ENCODE assay signal across 10 cellular contexts in the genomic region with DNA sequence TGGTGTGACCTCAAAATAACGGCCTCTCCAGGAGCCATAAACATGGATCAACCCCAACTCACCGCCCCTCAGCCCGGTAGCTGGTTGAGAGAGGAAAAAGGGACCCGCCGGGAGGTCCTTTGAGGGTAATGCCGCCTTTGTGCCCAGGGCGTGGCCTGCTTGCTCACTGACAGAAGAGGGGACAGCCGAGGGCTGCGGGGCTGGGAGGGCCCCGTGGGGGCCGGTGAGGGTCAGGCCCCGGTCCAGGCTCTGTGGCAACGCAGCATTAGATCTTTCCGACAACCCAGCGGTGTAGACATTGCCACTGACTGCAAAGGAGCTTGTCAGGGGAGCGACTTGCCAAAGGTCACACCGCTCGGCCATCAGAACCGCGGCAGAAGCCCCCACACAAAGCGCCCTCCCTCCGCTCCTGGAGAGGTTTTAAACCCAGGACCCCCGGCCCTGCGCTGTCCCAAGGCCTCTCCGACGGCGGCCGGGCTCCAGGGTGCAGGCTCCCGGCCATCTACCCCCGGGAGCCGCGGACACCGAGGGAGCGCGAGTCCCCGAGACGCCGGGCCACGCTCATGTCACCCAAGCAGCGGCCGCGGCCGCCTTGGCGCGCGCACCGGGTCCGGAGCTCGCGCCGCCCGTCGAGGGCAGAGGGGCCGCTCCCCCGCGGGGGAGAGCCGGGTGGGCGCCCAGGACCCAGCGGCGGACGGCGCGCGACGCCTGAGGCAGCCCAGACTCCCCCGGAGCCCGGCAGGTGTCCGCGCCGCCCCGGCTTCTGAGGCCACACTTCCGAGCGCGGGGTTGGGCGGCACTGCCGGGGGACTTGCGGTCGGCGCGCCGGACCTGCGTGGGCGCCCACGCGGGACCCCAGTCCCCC. TPM values are rescaled to one million over a fixed set of nuclear protein-coding genes. Genes with fewer than 3 reads are reported as not detected.
A peak's percentile ranks its signal among the peaks of the same experiment; 100 is the strongest.
DNase-seq lines count a peak whose midpoint lies in the region; ATAC-seq and TF ChIP-seq lines count a peak whose summit lies in the region.
"Had no signal": no experiment of that assay in that cellular context is flagged by ENCODE, and none has a peak within 500 bp of the region (broad histone marks: within the 10 kb centered on the region; RNA-seq: fewer than 3 reads in every experiment).

No MANE protein-coding gene starts in this region.

- no peaks in the 10 kb centered on the region for H3K9me3 ChIP-seq in heart left ventricle
- no peaks in the 10 kb centered on the region for H3K9me3 ChIP-seq in mucosa of rectum (ENCODE audit: control insufficient read depth in 2 of 2, low read length in 2 of 2)
- H3K9me3 ChIP-seq in mesenchymal stem cell (ENCODE audit: control insufficient read depth, low read length) = no peaks in the 10 kb centered on the region

- H4K8ac ChIP-seq in mesenchymal stem cell (ENCODE audit: low read length) = no peak overlapping the region

- H3K14ac ChIP-seq in mesenchymal stem cell (ENCODE audit: low read length in 2 of 2) = peak overlapping the region in 1 of 2 experiments; percentile 15

- H3K4me1 ChIP-seq in heart left ventricle (peaks cover 0 to 22% (median 3%) of the 10 kb centered on the region in 12 donors), mucosa of rectum (ENCODE audit: control insufficient read depth in 2 of 2, insufficient read depth in 2 of 2, low read length in 2 of 2) (peaks cover 0 to 9% of the 10 kb centered on the region in 2 donors), mesenchymal stem cell (ENCODE audit: control insufficient read depth, insufficient read depth, low read depth, low read length) (peaks cover 12% of the 10 kb centered on the region)

- peaks cover 0 to 6% (median 3%) of the 10 kb centered on the region in 4 donors for H3K4me1 Mint-ChIP-seq in naive thymus-derived CD8-positive, alpha-beta T cell

- no peaks in the 10 kb centered on the region for H3K79me1 ChIP-seq in mesenchymal stem cell (replicated peaks; ENCODE audit: low read length, poor library complexity, severe bottlenecking)

- H3K27me3 Mint-ChIP-seq in naive thymus-derived CD8-positive, alpha-beta T cell = peaks cover 29 to 61% (median 43%) of the 10 kb centered on the region in 5 donors

- no peak overlapping the region for H2AFZ ChIP-seq in mesenchymal stem cell (ENCODE audit: low read depth, low read length)

- no peak overlapping the region for H3K4me2 ChIP-seq in mesenchymal stem cell (ENCODE audit: low read length, poor library complexity, severe bottlenecking)

- H2BK15ac ChIP-seq in mesenchymal stem cell (ENCODE audit: low read depth, poor library complexity, severe bottlenecking) = no peak overlapping the region

- peaks cover 0 to 7% (median 0%) of the 10 kb centered on the region in 9 donors for H3K9me3 Mint-ChIP-seq in naive thymus-derived CD8-positive, alpha-beta T cell
- H3K9me3 Mint-ChIP-seq: CD4-positive, alpha-beta T cell had no signal

- intact Hi-C loops in heart left ventricle (cut with DNase I) = loop anchor here in 3 of 10 donors (5.0 to 10.0 kb wide), 3 partner anchors 41 to 126 kb away; no protein-coding TSS in a partner anchor
- intact Hi-C loops in Right ventricle myocardium inferior (cut with DNase I) = loop anchor here (5.0 kb wide), 1 partner anchor 36 kb away; no protein-coding TSS in a partner anchor

- H2BK120ac ChIP-seq in mesenchymal stem cell (ENCODE audit: low read depth, low read length) = no peak overlapping the region

- POLR2A ChIA-PET in naive thymus-derived CD8-positive, alpha-beta T cell (lab: Charles Lee) = no interaction called here

- H4K91ac ChIP-seq in mesenchymal stem cell (ENCODE audit: low read length) = no peak overlapping the region

- TF ChIP-seq CTCF in heart left ventricle (IDR thresholded peaks at IDR 0.05) (no peak), coronary artery (IDR thresholded peaks at IDR 0.05) (no peak)

- peak overlapping the region in 1 of 2 experiments; percentile 64 for H3K23ac ChIP-seq in mesenchymal stem cell (ENCODE audit: low read length in 2 of 2)

- H2AK5ac ChIP-seq in mesenchymal stem cell (ENCODE audit: low read length, severe bottlenecking) = no peak overlapping the region

- WGBS in heart left ventricle, 4 donors = 11 to 28% (median 12%) methylated on average over 30 to 85 of the region's 85 CpGs
- WGBS in mesenchymal stem cell = 6% methylated on average over 45 of the region's 85 CpGs

- ATAC-seq in heart left ventricle = peak in 1 of 4 donors; percentile 3
- no peak for ATAC-seq in Right ventricle myocardium inferior
- no peak for ATAC-seq in HG02885 (IDR thresholded peaks at IDR 0.05; ENCODE audit: poor library complexity, unreplicated experiment)
- no peak for ATAC-seq in naive thymus-derived CD8-positive, alpha-beta T cell

- peak overlapping the region in 1 of 2 donors; percentile 43 for H3K9ac ChIP-seq in mucosa of rectum (ENCODE audit: low read depth in 1 of 2, low read length in 2 of 2)
- no peak overlapping the region for H3K9ac ChIP-seq in mesenchymal stem cell (ENCODE audit: low read length)

- H3K36me3 Mint-ChIP-seq in naive thymus-derived CD8-positive, alpha-beta T cell = no peaks in the 10 kb centered on the region
- H3K36me3 Mint-ChIP-seq: memory B cell had no signal

- H3K4ac ChIP-seq in mesenchymal stem cell (ENCODE audit: low read depth in 1 of 2, low read length in 2 of 2) = peak overlapping the region in 1 of 2 experiments; percentile 26

- H3K27ac ChIP-seq in heart left ventricle = peak overlapping the region in 9 of 12 donors; percentile 4 to 53 (median 37)
- no peak overlapping the region for H3K27ac ChIP-seq in coronary artery
- no peak overlapping the region for H3K27ac ChIP-seq in mucosa of rectum (ENCODE audit: low read depth in 2 of 2, low read length in 2 of 2)
- H3K27ac ChIP-seq in mesenchymal stem cell (ENCODE audit: low read length, poor library complexity, severe bottlenecking) = no peak overlapping the region

- peak overlapping the region in 11 of 12 donors; percentile 28 to 67 (median 51) for H3K4me3 ChIP-seq in heart left ventricle
- H3K4me3 ChIP-seq in coronary artery = peak overlapping the region; percentile 69
- peak overlapping the region; percentile 56 to 60 for H3K4me3 ChIP-seq in mucosa of rectum (ENCODE audit: low read length in 2 of 2)
- no peak overlapping the region for H3K4me3 ChIP-seq in mesenchymal stem cell (ENCODE audit: insufficient read depth in 1 of 2, low read depth in 1 of 2, low read length in 2 of 2)

- H3K18ac ChIP-seq in mesenchymal stem cell (ENCODE audit: low read depth in 1 of 2, low read length in 2 of 2) = peak overlapping the region in 1 of 2 experiments; percentile 50

- H3K4me3 Mint-ChIP-seq in naive thymus-derived CD8-positive, alpha-beta T cell = peak overlapping the region in 4 of 10 donors; percentile 27 to 59 (median 32)
- H3K4me3 Mint-ChIP-seq: CD4-positive, alpha-beta T cell; memory B cell had no signal

- no peak for TF ChIP-seq POLR2A in heart left ventricle (IDR thresholded peaks at IDR 0.05)

- no peak overlapping the region for H3K27ac Mint-ChIP-seq in naive thymus-derived CD8-positive, alpha-beta T cell
- H3K27ac Mint-ChIP-seq: CD4-positive, alpha-beta T cell; memory B cell had no signal

- no peak overlapping the region for H2BK12ac ChIP-seq in mesenchymal stem cell (ENCODE audit: low read length in 2 of 2)

- peaks cover 0 to 39% (median 0%) of the 10 kb centered on the region in 9 donors for H3K27me3 ChIP-seq in heart left ventricle
- peaks cover 0 to 2% of the 10 kb centered on the region in 2 donors for H3K27me3 ChIP-seq in mucosa of rectum (ENCODE audit: control insufficient read depth in 2 of 2, insufficient read depth in 2 of 2, low read length in 2 of 2)
- H3K27me3 ChIP-seq in mesenchymal stem cell (ENCODE audit: control insufficient read depth in 1 of 2, insufficient read depth in 1 of 2, low read length in 2 of 2) = peaks cover 40 to 59% of the 10 kb centered on the region in 2 experiments

- no peak for DNase-seq in heart left ventricle
- no peak for DNase-seq in Right ventricle myocardium inferior (ENCODE audit: missing footprints)
- peak; percentile 46 for DNase-seq in coronary artery (ENCODE audit: low spot score)
- DNase-seq in NCI-H1092 (lab: John Stamatoyannopoulos, UW) = no peak
- DNase-seq in naive thymus-derived CD8-positive, alpha-beta T cell = no peak
- no peak for DNase-seq in mesenchymal stem cell
- DNase-seq: CD4-positive, alpha-beta T cell had no signal

- no peak overlapping the region for H2BK5ac ChIP-seq in mesenchymal stem cell (ENCODE audit: low read depth, low read length, poor library complexity, severe bottlenecking)

- H3K36me3 ChIP-seq in heart left ventricle (no peaks in the 10 kb centered on the region), mucosa of rectum (ENCODE audit: control insufficient read depth in 2 of 2, insufficient read depth in 2 of 2, low read length in 2 of 2) (peaks cover 0 to 2% of the 10 kb centered on the region in 2 donors), mesenchymal stem cell (ENCODE audit: control insufficient read depth in 1 of 2, insufficient read depth in 2 of 2, low read depth in 1 of 2, low read length in 2 of 2) (peaks cover 0 to 3% of the 10 kb centered on the region in 2 experiments)

RNA-seq across cellular contexts. Expression of a gene that starts 1.0 kb away (rescaled TPM):
- total RNA-seq in heart left ventricle (10 to 100 TPM in 8 of 9 donors, 1 to 10 TPM in 1; 7.3 to 41.7 (median 23.5) TPM), Right ventricle myocardium inferior (33.8 TPM)
- polyA plus RNA-seq in heart left ventricle = 1 to 10 TPM; 7.4 TPM
- 1 to 10 TPM; 2.9 to 6.7 TPM for total RNA-seq in naive thymus-derived CD8-positive, alpha-beta T cell
- 1 to 10 TPM in 1 of 3 donors, under 1 TPM in 2; 0.04 to 1.3 (median 0.66) TPM for polyA plus RNA-seq in naive thymus-derived CD8-positive, alpha-beta T cell
- polyA plus RNA-seq in mesenchymal stem cell (2013, experiment 1 of 2) = 49.7 TPM
- 51.6 TPM for polyA plus RNA-seq in mesenchymal stem cell (2013, experiment 2 of 2)

Comparison
In these comparisons a context has a peak if more than half of its experiments do, and no peak if none do; other contexts are left out.
1. H3K27ac ChIP-seq: peak in heart left ventricle (9 of 12); none in coronary artery (0 of 2), mucosa of rectum (0 of 2) and mesenchymal stem cell (single experiment).
2. H3K4me3 ChIP-seq: peak in heart left ventricle (11 of 12), coronary artery (single experiment) and mucosa of rectum (2 of 2); none in mesenchymal stem cell (0 of 2).